ENCODE assay signal across 10 cellular contexts in the genomic region with DNA sequence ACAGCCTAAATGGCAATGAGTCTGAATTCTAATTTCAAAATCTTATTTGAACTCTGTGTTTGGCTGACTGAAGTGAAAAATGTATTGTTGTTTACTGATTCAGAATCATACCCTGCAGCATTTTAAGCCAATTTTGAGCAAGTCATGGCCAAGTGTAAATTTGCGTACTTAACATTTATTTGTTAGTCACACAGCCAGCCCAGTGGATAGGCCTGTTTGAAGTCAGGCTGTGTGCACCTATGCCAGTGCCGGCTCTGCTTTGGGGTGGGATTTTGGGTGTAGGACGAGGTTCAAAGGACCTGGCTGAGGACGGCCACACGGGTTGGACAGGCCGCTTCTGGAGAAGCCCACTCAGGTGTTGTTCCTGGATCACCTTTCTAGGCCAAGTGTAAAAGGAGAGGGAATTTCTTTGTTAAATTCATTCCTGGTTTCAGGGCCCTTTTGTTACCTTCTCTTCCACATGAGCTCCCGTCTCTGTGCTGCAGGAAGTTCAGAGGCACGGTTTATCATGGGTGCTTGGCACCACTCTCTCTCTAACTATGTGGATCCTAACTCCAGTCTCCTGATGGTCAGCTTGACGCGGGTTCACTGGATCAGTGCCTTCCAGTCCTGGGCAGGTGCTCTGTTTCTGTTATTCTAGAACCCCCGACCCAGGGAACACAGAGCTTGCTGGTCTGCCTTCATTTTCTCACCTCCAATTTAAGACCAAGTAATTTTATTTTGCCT.
A peak's percentile ranks its signal among the peaks of the same experiment; 100 is the strongest.
DNase-seq lines count a peak whose midpoint lies in the region; ATAC-seq and TF ChIP-seq lines count a peak whose summit lies in the region.
"Had no signal": no experiment of that assay in that cellular context is flagged by ENCODE, and none has a peak within 500 bp of the region (broad histone marks: within the 10 kb centered on the region; RNA-seq: fewer than 3 reads in every experiment).

No MANE protein-coding gene starts in this region.

- no peaks in the 10 kb centered on the region for H3K36me3 Mint-ChIP-seq in WTC11
- H3K36me3 Mint-ChIP-seq in glutamatergic neuron (ENCODE audit: unreplicated experiment), result no peaks in the 10 kb centered on the region
- no peaks in the 10 kb centered on the region for H3K36me3 Mint-ChIP-seq in progenitor cell of endocrine pancreas (ENCODE audit: insufficient read depth)

- POLR2A ChIA-PET in WTC11 (lab: Charles Lee), result no interaction called here

- H3K27ac Mint-ChIP-seq in WTC11 (peak overlapping the region; percentile 65), glutamatergic neuron (ENCODE audit: unreplicated experiment) (peak overlapping the region; percentile 28), progenitor cell of endocrine pancreas (peak overlapping the region; percentile 6)

- H3K9me3 Mint-ChIP-seq in WTC11 (no peaks in the 10 kb centered on the region), glutamatergic neuron (ENCODE audit: unreplicated experiment) (peaks cover 25% of the 10 kb centered on the region), progenitor cell of endocrine pancreas (ENCODE audit: low read depth) (no peaks in the 10 kb centered on the region)

- DNase-seq in AG10803 (ENCODE audit: low read depth) (no peak), WTC11 (ENCODE audit: low spot score) (no peak), glutamatergic neuron (no peak), progenitor cell of endocrine pancreas (ENCODE audit: low spot score, unreplicated experiment) (no peak), RPMI8226 (no peak)
- DNase-seq in effector CD8-positive, alpha-beta T cell (lab: John Stamatoyannopoulos, UW), result no peak
- DNase-seq: activated T-cell treated with anti-CD3 and anti-CD28 coated beads for 4 hours, NCI-H526 had no signal

- TF ChIP-seq CTCF in AG10803 (conservative IDR thresholded peaks at IDR 0.05; ENCODE audit: low read length) (no peak), WTC11 (IDR thresholded peaks at IDR 0.05) (no peak), glutamatergic neuron (IDR thresholded peaks at IDR 0.05; ENCODE audit: partially characterized antibody, unreplicated experiment) (no peak), progenitor cell of endocrine pancreas (IDR thresholded peaks at IDR 0.05; ENCODE audit: unreplicated experiment) (no peak)

- peak; percentile 35 for ATAC-seq in WTC11
- ATAC-seq in HG03139 (IDR thresholded peaks at IDR 0.05; ENCODE audit: unreplicated experiment), result no peak
- ATAC-seq in HG02763 (IDR thresholded peaks at IDR 0.05; ENCODE audit: unreplicated experiment), result no peak

- no peak overlapping the region for H3K4me3 Mint-ChIP-seq in WTC11
- no peak overlapping the region for H3K4me3 Mint-ChIP-seq in glutamatergic neuron (ENCODE audit: unreplicated experiment)
- no peak overlapping the region for H3K4me3 Mint-ChIP-seq in progenitor cell of endocrine pancreas (ENCODE audit: low read depth)

- peaks cover 64% of the 10 kb centered on the region for H3K4me1 Mint-ChIP-seq in WTC11
- peaks cover 72% of the 10 kb centered on the region for H3K4me1 Mint-ChIP-seq in glutamatergic neuron (ENCODE audit: low read depth, unreplicated experiment)
- peaks cover 27% of the 10 kb centered on the region for H3K4me1 Mint-ChIP-seq in progenitor cell of endocrine pancreas (ENCODE audit: low read depth)

- H3K27me3 Mint-ChIP-seq in WTC11 (ENCODE audit: low read depth), result no peaks in the 10 kb centered on the region
- peaks cover 20% of the 10 kb centered on the region for H3K27me3 Mint-ChIP-seq in glutamatergic neuron (ENCODE audit: unreplicated experiment)
- H3K27me3 Mint-ChIP-seq in progenitor cell of endocrine pancreas, result no peaks in the 10 kb centered on the region

- 0 out of 2 replicates have a peak overlapping the region, but pooled peaks have one; percentile 8 for H3K4me3 ChIP-seq in AG10803 (ENCODE audit: low read length)

- CTCF ChIA-PET in WTC11 (lab: Charles Lee), result interaction anchor here (1.3 kb wide), 1 partner anchor 41 kb away, joined by 3 read pairs; no protein-coding TSS in a partner anchor

TF ChIP-seq in WTC11, 78 proteins besides CTCF, POLR2A, EP300 and RAD21:
- TF ChIP-seq ZNF263 (CRISPR knock-in tag; IDR thresholded peaks at IDR 0.05; ENCODE audit: low read depth) (no peak), MYBL2 (CRISPR knock-in tag; IDR thresholded peaks at IDR 0.05) (no peak), NR1H2 (CRISPR knock-in tag; IDR thresholded peaks at IDR 0.05) (no peak)
- TF ChIP-seq, protein P1, sequence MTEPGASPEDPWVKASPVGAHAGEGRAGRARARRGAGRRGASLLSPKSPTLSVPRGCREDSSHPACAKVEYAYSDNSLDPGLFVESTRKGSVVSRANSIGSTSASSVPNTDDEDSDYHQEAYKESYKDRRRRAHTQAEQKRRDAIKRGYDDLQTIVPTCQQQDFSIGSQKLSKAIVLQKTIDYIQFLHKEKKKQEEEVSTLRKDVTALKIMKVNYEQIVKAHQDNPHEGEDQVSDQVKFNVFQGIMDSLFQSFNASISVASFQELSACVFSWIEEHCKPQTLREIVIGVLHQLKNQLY (CRISPR knock-in tag; IDR thresholded peaks at IDR 0.05), result no peak
- TF ChIP-seq, protein P2, sequence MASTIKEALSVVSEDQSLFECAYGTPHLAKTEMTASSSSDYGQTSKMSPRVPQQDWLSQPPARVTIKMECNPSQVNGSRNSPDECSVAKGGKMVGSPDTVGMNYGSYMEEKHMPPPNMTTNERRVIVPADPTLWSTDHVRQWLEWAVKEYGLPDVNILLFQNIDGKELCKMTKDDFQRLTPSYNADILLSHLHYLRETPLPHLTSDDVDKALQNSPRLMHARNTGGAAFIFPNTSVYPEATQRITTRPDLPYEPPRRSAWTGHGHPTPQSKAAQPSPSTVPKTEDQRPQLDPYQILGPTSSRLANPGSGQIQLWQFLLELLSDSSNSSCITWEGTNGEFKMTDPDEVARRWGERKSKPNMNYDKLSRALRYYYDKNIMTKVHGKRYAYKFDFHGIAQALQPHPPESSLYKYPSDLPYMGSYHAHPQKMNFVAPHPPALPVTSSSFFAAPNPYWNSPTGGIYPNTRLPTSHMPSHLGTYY (CRISPR knock-in tag; IDR thresholded peaks at IDR 0.05), result no peak
- TF ChIP-seq, protein P3, sequence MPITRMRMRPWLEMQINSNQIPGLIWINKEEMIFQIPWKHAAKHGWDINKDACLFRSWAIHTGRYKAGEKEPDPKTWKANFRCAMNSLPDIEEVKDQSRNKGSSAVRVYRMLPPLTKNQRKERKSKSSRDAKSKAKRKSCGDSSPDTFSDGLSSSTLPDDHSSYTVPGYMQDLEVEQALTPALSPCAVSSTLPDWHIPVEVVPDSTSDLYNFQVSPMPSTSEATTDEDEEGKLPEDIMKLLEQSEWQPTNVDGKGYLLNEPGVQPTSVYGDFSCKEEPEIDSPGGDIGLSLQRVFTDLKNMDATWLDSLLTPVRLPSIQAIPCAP (CRISPR knock-in tag; IDR thresholded peaks at IDR 0.05), result no peak
- TF ChIP-seq, protein P4, sequence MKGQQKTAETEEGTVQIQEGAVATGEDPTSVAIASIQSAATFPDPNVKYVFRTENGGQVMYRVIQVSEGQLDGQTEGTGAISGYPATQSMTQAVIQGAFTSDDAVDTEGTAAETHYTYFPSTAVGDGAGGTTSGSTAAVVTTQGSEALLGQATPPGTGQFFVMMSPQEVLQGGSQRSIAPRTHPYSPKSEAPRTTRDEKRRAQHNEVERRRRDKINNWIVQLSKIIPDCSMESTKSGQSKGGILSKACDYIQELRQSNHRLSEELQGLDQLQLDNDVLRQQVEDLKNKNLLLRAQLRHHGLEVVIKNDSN (CRISPR knock-in tag; IDR thresholded peaks at IDR 0.05), result no peak
- TF ChIP-seq, protein P5, sequence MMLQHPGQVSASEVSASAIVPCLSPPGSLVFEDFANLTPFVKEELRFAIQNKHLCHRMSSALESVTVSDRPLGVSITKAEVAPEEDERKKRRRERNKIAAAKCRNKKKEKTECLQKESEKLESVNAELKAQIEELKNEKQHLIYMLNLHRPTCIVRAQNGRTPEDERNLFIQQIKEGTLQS (CRISPR knock-in tag; conservative IDR thresholded peaks at IDR 0.05), result no peak

Comparison
In these comparisons a context has a peak if more than half of its experiments do, and no peak if none do; other contexts are left out.
1. H3K27ac Mint-ChIP-seq: peak in every context shown above with its lines; median percentile 65 in WTC11; 28 in glutamatergic neuron; 6 in progenitor cell of endocrine pancreas.